In the genomic region with DNA sequence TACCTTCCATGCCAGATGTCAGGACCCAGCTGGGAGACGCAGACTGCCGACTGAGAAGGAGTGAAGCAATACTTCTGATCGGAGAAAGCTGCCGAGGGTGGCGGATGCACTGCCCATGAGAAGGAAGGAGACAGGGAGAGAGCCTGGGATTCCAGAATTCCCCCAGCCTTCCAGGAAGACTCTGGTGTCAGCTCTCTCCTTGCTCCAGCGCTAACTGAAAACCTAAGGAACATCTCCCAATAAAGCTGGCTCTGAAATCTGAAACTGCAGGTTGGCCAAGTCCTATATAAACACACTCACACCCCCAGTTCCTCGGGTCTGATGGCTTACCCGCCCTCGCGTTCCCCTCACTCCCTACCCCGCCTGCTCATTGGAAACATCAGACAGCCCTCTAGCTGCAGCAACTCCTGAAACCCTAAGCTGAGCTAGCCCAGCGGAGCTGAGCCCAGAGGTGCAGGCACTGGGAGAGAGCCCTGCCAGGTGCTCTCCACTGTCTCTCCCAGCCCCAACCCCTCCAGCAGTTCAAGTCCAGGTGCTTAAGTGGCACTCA, we compare ENCODE assay signal across 8 cellular contexts. TPM values are rescaled to one million over a fixed set of nuclear protein-coding genes. Genes with fewer than 3 reads are reported as not detected.
DNase-seq lines count a peak whose midpoint lies in the region; FAIRE-seq and TF ChIP-seq lines count a peak whose summit lies in the region.
"Had no signal": no experiment of that assay in that cellular context is flagged by ENCODE, and none has a peak within 500 bp of the region (broad histone marks: within the 10 kb centered on the region; RNA-seq: fewer than 3 reads in every experiment).

No MANE protein-coding gene starts in this region.

- WGBS in HUES64: 14% methylated on average over 12 of the region's 12 CpGs
- WGBS in stomach, 5 donors: 20 to 39% (median 25%) methylated on average over 11 to 12 of the region's 12 CpGs

- FAIRE-seq in H54 (lab: Jason Lieb, UNC): no peak

- H3K4me3 ChIP-seq in HUES64 (ENCODE audit: low read length): peak overlapping the region; percentile 38
- no peak overlapping the region for H3K4me3 ChIP-seq in SJCRH30
- H3K4me3 ChIP-seq in iPS-18c (ENCODE audit: insufficient read depth, low read depth, low read length): peak overlapping the region; percentile 2
- H3K4me3 ChIP-seq in stomach: peak overlapping the region; percentile 7 to 32 (median 18)

- H3K4me1 ChIP-seq in HUES64 (ENCODE audit: insufficient read depth, low read length) (peaks cover 63% of the 10 kb centered on the region), SJCRH30 (peaks cover 13% of the 10 kb centered on the region), stomach (peaks cover 17 to 28% (median 26%) of the 10 kb centered on the region in 4 donors)

- TF ChIP-seq POLR2A in stomach (IDR thresholded peaks at IDR 0.05): no peak
- no peak for TF ChIP-seq POLR2A in H54 (IDR thresholded peaks at IDR 0.05; ENCODE audit: low read depth, low read length)

- H3K36me3 ChIP-seq in HUES64 (ENCODE audit: insufficient read depth, low read length) (no peaks in the 10 kb centered on the region), SJCRH30 (no peaks in the 10 kb centered on the region), stomach (no peaks in the 10 kb centered on the region)

- H3K27me3 ChIP-seq in HUES64 (ENCODE audit: insufficient read depth, low read length): peaks cover 4% of the 10 kb centered on the region; the same call in 1 of the 2 replicates
- H3K27me3 ChIP-seq in SJCRH30: no peaks in the 10 kb centered on the region
- H3K27me3 ChIP-seq in stomach: no peaks in the 10 kb centered on the region

- intact Hi-C loops in stomach (cut with DNase I; ENCODE audit: low total_unique reads): no loop called here

- DNase-seq in SJCRH30: peak; percentile 38 to 60
- DNase-seq in stomach: peak; percentile 50
- DNase-seq in 8988T: no peak
- DNase-seq in H54 (ENCODE audit: insufficient read length, low spot score): no peak
- no peak for DNase-seq in foreskin melanocyte
- DNase-seq: activated CD8-positive, alpha-beta memory T cell treated with anti-CD3 and anti-CD28 coated beads, Interleukin-2, amount 10 ng/mL, durations not matched to agents 7 days and 5 days had no signal

- no peaks in the 10 kb centered on the region for H3K9me3 ChIP-seq in HUES64 (ENCODE audit: insufficient read depth, low read depth, low read length)
- H3K9me3 ChIP-seq in SJCRH30 (replicated peaks): no peaks in the 10 kb centered on the region
- H3K9me3 ChIP-seq in iPS-18c (ENCODE audit: control insufficient read depth, insufficient read depth, low read length): no peaks in the 10 kb centered on the region
- no peaks in the 10 kb centered on the region for H3K9me3 ChIP-seq in stomach

- no peak overlapping the region for H3K9ac ChIP-seq in HUES64 (ENCODE audit: low read depth, low read length)

- peak in 2 of 7 experiments; percentile 21 to 36 for TF ChIP-seq CTCF in stomach (IDR thresholded peaks at IDR 0.05)

- no peak overlapping the region; the same call in 1 of the 2 replicates for H3K27ac ChIP-seq in HUES64 (ENCODE audit: low read depth, low read length)
- H3K27ac ChIP-seq in SJCRH30: no peak overlapping the region
- peak overlapping the region in 4 of 5 donors; percentile 2 to 68 (median 62) for H3K27ac ChIP-seq in stomach

- no peak for TF ChIP-seq EP300 in stomach (IDR thresholded peaks at IDR 0.05)

RNA-seq across cellular contexts. Expression of a gene that starts 52.3 kb away (rescaled TPM):
- polyA plus RNA-seq in HUES64 (2013, experiment 1 of 2): 5.4 TPM
- polyA plus RNA-seq in HUES64 (2013, experiment 2 of 2): 6.1 TPM
- 1.2 and 1.5 TPM in 2 replicates for total RNA-seq in SJCRH30 (2014; rRNA removed; shearing (Covaris generic))
- total RNA-seq in stomach: 10 to 100 TPM; 12.5 to 97.9 (median 39.1) TPM
- 10 to 100 TPM in 2 of 3 donors, 1 to 10 TPM in 1; 6.4 to 37.5 (median 32.1) TPM for polyA plus RNA-seq in stomach

Comparison
In these comparisons a context has a peak if more than half of its experiments do, and no peak if none do; other contexts are left out.
1. H3K27ac ChIP-seq: peak in stomach (4 of 5); none in HUES64 (single experiment) and SJCRH30 (single experiment).
2. DNase-seq: peak in SJCRH30 (2 of 2) and stomach (single experiment); none in 8988T (single experiment), H54 (single experiment) and foreskin melanocyte (single experiment).